In the genomic region with DNA sequence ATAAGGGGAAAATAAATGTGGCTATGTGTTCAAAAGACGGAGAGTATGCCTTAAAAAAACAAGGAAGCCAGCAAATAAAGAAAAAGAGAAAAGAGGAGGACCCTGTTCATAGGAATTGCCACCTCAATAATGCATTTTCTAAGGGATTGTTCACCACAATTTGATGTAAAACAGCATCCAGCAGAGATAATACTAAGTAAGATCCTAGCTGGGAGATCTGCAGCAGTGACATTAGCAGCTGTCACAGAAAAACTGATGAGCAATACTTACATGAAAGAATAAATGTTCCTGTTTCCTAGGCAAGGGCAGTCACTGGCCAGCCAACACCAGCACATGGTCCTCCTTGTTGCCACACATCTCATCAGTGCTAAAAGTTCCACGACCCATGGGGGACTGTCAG, we compare ENCODE assay signal across 28 cellular contexts.
"Had no signal": no experiment of that assay in that cellular context is flagged by ENCODE, and none has a peak within 500 bp of the region (broad histone marks: within the 10 kb centered on the region; RNA-seq: fewer than 3 reads in every experiment).

No MANE protein-coding gene starts in this region.

- H3K4me1 Mint-ChIP-seq: stimulated activated effector memory CD8-positive, alpha-beta T cell treated with anti-CD3 and anti-CD28 coated beads, Interleukin-12 subunit alpha, Interleukin-12 subunit beta, amount 100 ng/mL, for 72 hours; stimulated activated memory B cell treated with anti-CD40 and anti-IgM and Interleukin-4, amounts not matched to agents 10 μg/mL and 1 μg/mL and 100 μg/mL, for 72 hours; stimulated activated naive B cell treated with anti-CD40 and anti-IgM and Interleukin-4, amounts not matched to agents 10 μg/mL and 1 μg/mL and 100 μg/mL, for 72 hours; stimulated activated naive CD8-positive, alpha-beta T cell treated with anti-CD3 and anti-CD28 coated beads, Interleukin-15, amount 100 ng/mL, for 72 hours had no signal

- DNase-seq: stimulated activated CD4-positive, alpha-beta T cell treated with anti-CD3 and anti-CD28 coated beads, Interleukin-2, amount 100 ng/mL, for 48 hours; stimulated activated CD4-positive, alpha-beta T cell treated with anti-CD3 and anti-CD28 coated beads, Interleukin-4, amount 100 ng/mL, for 1 hour; stimulated activated CD4-positive, alpha-beta T cell treated with anti-CD3 and anti-CD28 coated beads, Interleukin-4, amount 100 ng/mL, for 24 hours; stimulated activated CD4-positive, alpha-beta T cell treated with anti-CD3 and anti-CD28 coated beads, Interleukin-4, amount 100 ng/mL, for 4 hours; stimulated activated CD8-positive, alpha-beta memory T cell treated with anti-CD3 and anti-CD28 coated beads, Interleukin-4, amount 100 ng/mL, for 48 hours; stimulated activated naive B cell treated with anti-CD40 and anti-IgM and Interleukin-4, amounts not matched to agents 10 μg/mL and 1 μg/mL and 100 μg/mL, for 72 hours; stimulated activated naive CD4-positive, alpha-beta T cell; stimulated activated naive CD4-positive, alpha-beta T cell treated with Interleukin-2 at 50 U/mL for 16 hours; stimulated activated naive CD8-positive, alpha-beta T cell treated with anti-CD3 and anti-CD28 coated beads, Interleukin-15, amount 100 ng/mL, for 72 hours; stimulated activated naive CD8-positive, alpha-beta T cell treated with anti-CD3 and anti-CD28 coated beads, Interleukin-15, Interleukin-2, amounts not matched to agents 100 U/mL and 50 U/mL, for 24 hours; stomach; substantia nigra; testis; thyroid gland; tibial artery; transverse colon; trophoblast cell; upper lobe of left lung; upper lobe of right lung; uterus had no signal

- H3K4me1 ChIP-seq: stomach, suprapubic skin, testis, thyroid gland, tibial artery, transverse colon, upper lobe of left lung, upper lobe of right lung, uterus, vagina had no signal

- H3K4me3 Mint-ChIP-seq: stimulated activated effector memory CD8-positive, alpha-beta T cell treated with anti-CD3 and anti-CD28 coated beads, Interleukin-12 subunit alpha, Interleukin-12 subunit beta, amount 100 ng/mL, for 72 hours; stimulated activated memory B cell treated with anti-CD40 and anti-IgM and Interleukin-4, amounts not matched to agents 10 μg/mL and 1 μg/mL and 100 μg/mL, for 72 hours; stimulated activated naive B cell treated with anti-CD40 and anti-IgM and Interleukin-4, amounts not matched to agents 10 μg/mL and 1 μg/mL and 100 μg/mL, for 72 hours; stimulated activated naive CD8-positive, alpha-beta T cell treated with anti-CD3 and anti-CD28 coated beads, Interleukin-15, amount 100 ng/mL, for 72 hours; stimulated activated naive CD8-positive, alpha-beta T cell treated with anti-CD3 and anti-CD28 coated beads, Interleukin-15, Interleukin-2, amounts not matched to agents 100 ng/mL and 50 ng/mL, for 24 hours; type B pancreatic cell had no signal

- H3K36me3 Mint-ChIP-seq: stimulated activated effector memory CD8-positive, alpha-beta T cell treated with anti-CD3 and anti-CD28 coated beads, Interleukin-12 subunit alpha, Interleukin-12 subunit beta, amount 100 ng/mL, for 72 hours; stimulated activated memory B cell treated with anti-CD40 and anti-IgM and Interleukin-4, amounts not matched to agents 10 μg/mL and 1 μg/mL and 100 μg/mL, for 72 hours; stimulated activated naive B cell treated with anti-CD40 and anti-IgM and Interleukin-4, amounts not matched to agents 10 μg/mL and 1 μg/mL and 100 μg/mL, for 72 hours; type B pancreatic cell had no signal

- ATAC-seq: stimulated activated effector memory CD8-positive, alpha-beta T cell treated with anti-CD3 and anti-CD28 coated beads, Interleukin-12 subunit alpha, Interleukin-12 subunit beta, amount 100 ng/mL, for 72 hours; stimulated activated memory B cell treated with anti-CD40 and anti-IgM and Interleukin-4, amounts not matched to agents 10 μg/mL and 1 μg/mL and 100 μg/mL, for 72 hours; stimulated activated naive B cell treated with anti-CD40 and anti-IgM and Interleukin-4, amounts not matched to agents 10 μg/mL and 1 μg/mL and 100 μg/mL, for 72 hours; stimulated activated naive CD8-positive, alpha-beta T cell treated with anti-CD3 and anti-CD28 coated beads, Interleukin-15, amount 100 ng/mL, for 72 hours; stimulated activated naive CD8-positive, alpha-beta T cell treated with anti-CD3 and anti-CD28 coated beads, Interleukin-15, Interleukin-2, amounts not matched to agents 100 U/mL and 50 U/mL, for 24 hours; upper lobe of right lung had no signal

- H3K9me3 Mint-ChIP-seq: stimulated activated memory B cell treated with anti-CD40 and anti-IgM and Interleukin-4, amounts not matched to agents 10 μg/mL and 1 μg/mL and 100 μg/mL, for 72 hours; stimulated activated naive B cell treated with anti-CD40 and anti-IgM and Interleukin-4, amounts not matched to agents 10 μg/mL and 1 μg/mL and 100 μg/mL, for 72 hours; type B pancreatic cell had no signal

- H3K27me3 Mint-ChIP-seq: stimulated activated memory B cell treated with anti-CD40 and anti-IgM and Interleukin-4, amounts not matched to agents 10 μg/mL and 1 μg/mL and 100 μg/mL, for 72 hours; stimulated activated naive B cell treated with anti-CD40 and anti-IgM and Interleukin-4, amounts not matched to agents 10 μg/mL and 1 μg/mL and 100 μg/mL, for 72 hours; stimulated activated naive CD8-positive, alpha-beta T cell treated with anti-CD3 and anti-CD28 coated beads, Interleukin-15, amount 100 ng/mL, for 72 hours; stimulated activated naive CD8-positive, alpha-beta T cell treated with anti-CD3 and anti-CD28 coated beads, Interleukin-15, Interleukin-2, amounts not matched to agents 100 ng/mL and 50 ng/mL, for 24 hours had no signal

- H3K27me3 ChIP-seq: stomach, suprapubic skin, testis, thyroid gland, tibial artery, tibial nerve, transverse colon, upper lobe of left lung, upper lobe of right lung, vagina had no signal

- H3K4me3 ChIP-seq: stomach, suprapubic skin, testis, thoracic aorta, thyroid gland, tibial artery, tibial nerve, transverse colon, upper lobe of left lung, upper lobe of right lung, uterus, vagina had no signal

- H3K36me3 ChIP-seq: stomach, suprapubic skin, thoracic aorta, thyroid gland, tibial artery, tibial nerve, transverse colon, upper lobe of left lung, upper lobe of right lung, uterus, vagina had no signal

- H3K27ac ChIP-seq: stomach, suprapubic skin, testis, thoracic aorta, thyroid gland, tibial artery, tibial nerve, transverse colon, upper lobe of left lung, upper lobe of right lung, uterus, vagina had no signal

- H3K9me3 ChIP-seq: stomach, suprapubic skin, testis, thoracic aorta, thyroid gland, tibial artery, tibial nerve, transverse colon, upper lobe of left lung, upper lobe of right lung, uterus, vagina had no signal

- H3K27ac Mint-ChIP-seq: stimulated activated effector memory CD8-positive, alpha-beta T cell treated with anti-CD3 and anti-CD28 coated beads, Interleukin-12 subunit alpha, Interleukin-12 subunit beta, amount 100 ng/mL, for 72 hours; stimulated activated memory B cell treated with anti-CD40 and anti-IgM and Interleukin-4, amounts not matched to agents 10 μg/mL and 1 μg/mL and 100 μg/mL, for 72 hours; stimulated activated naive B cell treated with anti-CD40 and anti-IgM and Interleukin-4, amounts not matched to agents 10 μg/mL and 1 μg/mL and 100 μg/mL, for 72 hours; stimulated activated naive CD8-positive, alpha-beta T cell treated with anti-CD3 and anti-CD28 coated beads, Interleukin-15, amount 100 ng/mL, for 72 hours; stimulated activated naive CD8-positive, alpha-beta T cell treated with anti-CD3 and anti-CD28 coated beads, Interleukin-15, Interleukin-2, amounts not matched to agents 100 ng/mL and 50 ng/mL, for 24 hours; type B pancreatic cell had no signal
